ENCODE assay signal across 8 cellular contexts in the genomic region with DNA sequence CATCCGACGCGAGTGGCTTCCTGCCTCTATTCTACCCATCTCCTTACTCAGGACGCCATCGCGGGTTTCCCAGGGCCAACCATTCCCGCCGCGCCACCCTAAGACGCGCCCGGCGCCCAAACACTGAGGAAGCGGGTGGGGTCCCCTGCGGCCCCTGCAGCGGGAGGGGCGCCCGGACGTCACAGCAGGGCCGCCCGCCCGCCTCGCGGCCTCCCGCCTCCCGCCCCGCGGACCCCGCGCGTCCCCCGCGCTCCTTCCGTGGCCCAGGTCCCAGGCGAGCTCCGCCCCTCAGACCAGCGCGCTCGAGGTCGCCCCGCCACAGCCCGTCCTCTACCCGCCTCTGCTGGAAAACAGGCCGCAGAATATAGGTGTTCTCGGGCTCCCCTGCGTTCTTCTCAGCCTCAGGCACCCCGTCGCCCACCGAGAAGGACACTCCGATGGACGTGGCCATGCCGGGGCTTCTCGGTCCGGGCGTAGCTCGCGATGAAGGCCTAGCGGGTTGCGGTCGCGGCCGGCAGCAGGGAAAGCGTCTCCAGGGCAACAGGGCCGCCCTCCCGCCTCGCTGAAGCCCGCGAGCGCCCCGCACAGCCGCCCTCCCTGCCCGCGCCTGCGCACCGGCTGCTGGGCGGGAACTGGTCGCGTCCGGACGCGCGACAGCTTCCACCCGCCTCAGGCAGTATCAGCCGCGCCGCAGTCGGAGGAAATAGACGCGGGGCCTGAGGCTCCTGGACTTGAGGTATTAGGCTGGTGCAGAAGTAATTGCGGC. TPM values are rescaled to one million over a fixed set of nuclear protein-coding genes. Genes with fewer than 3 reads are reported as not detected.
DNase-seq lines count a peak whose midpoint lies in the region; ATAC-seq, FAIRE-seq and TF ChIP-seq lines count a peak whose summit lies in the region.

A gene (minus strand): TSS at position 539 of the 766 bp plus-strand sequence. CDS start 88 bp downstream, at position 451.

- intact Hi-C loops in endothelial cell of umbilical vein (cut with micrococcal nuclease): loop anchor here (1.0 kb wide), 3 partner anchors 31 to 185 kb away; a partner anchor contains a TSS

- dilution Hi-C loops in endothelial cell of umbilical vein (cut with MboI; ENCODE audit: extremely low pct_ligation_motif_present, low sequenced_read_pairs): no loop called here

- H3K27me3 ChIP-seq in HUES48 (ENCODE audit: control insufficient read depth, insufficient read depth, low read length) (no peaks in the 10 kb centered on the region), NT2/D1 (ENCODE audit: insufficient read depth, insufficient read length) (no peaks in the 10 kb centered on the region), endothelial cell of umbilical vein (ENCODE audit: control insufficient read depth in 2 of 2, insufficient read depth in 2 of 2, low read length in 2 of 2) (no peaks in the 10 kb centered on the region), mononuclear cell (ENCODE audit: insufficient read depth, low read length) (no peaks in the 10 kb centered on the region)

- TF ChIP-seq POLR2A in endothelial cell of umbilical vein (IDR thresholded peaks at IDR 0.05; ENCODE audit: low read depth, low read length): peak; percentile 96

- no peaks in the 10 kb centered on the region for H3K9me1 ChIP-seq in endothelial cell of umbilical vein (replicated peaks; ENCODE audit: control insufficient read depth, extremely low read depth, insufficient read depth, low read length)

- H3K36me3 ChIP-seq in HUES48 (ENCODE audit: control insufficient read depth, insufficient read depth, low read length): peaks cover 4% of the 10 kb centered on the region; the same call in 1 of the 2 replicates
- peaks cover 14% of the 10 kb centered on the region for H3K36me3 ChIP-seq in NT2/D1 (ENCODE audit: insufficient read depth, insufficient read length, low read length)
- no peaks in the 10 kb centered on the region for H3K36me3 ChIP-seq in endothelial cell of umbilical vein (ENCODE audit: control insufficient read depth in 2 of 2, extremely low read depth in 1 of 2, insufficient read depth in 2 of 2, low read length in 2 of 2)

- DNase-seq in Caki2 (ENCODE audit: low read depth): peak; percentile 95
- peak; percentile 81 for DNase-seq in NT2/D1 (ENCODE audit: low read depth, low spot score)
- peak; percentile 81 for DNase-seq in activated CD8-positive, alpha-beta memory T cell treated with anti-CD3 and anti-CD28 coated beads, Interleukin-2, amount 50 U/mL, for 4 hours
- DNase-seq in endothelial cell of umbilical vein (ENCODE audit: low read depth, low spot score): peak; percentile 94
- DNase-seq in stimulated activated CD8-positive, alpha-beta memory T cell treated with anti-CD3 and anti-CD28 coated beads, Interleukin-2, amount 100 ng/mL, for 48 hours (ENCODE audit: low read depth in 2 of 2): peak; percentile 79 to 82

- in situ Hi-C loops in Caki2 (cut with HindIII; ENCODE audit: low pct_unique_long_range_greater_than_20kb, low sequenced_read_pairs): no loop called here

- H3K4me2 ChIP-seq in endothelial cell of umbilical vein (ENCODE audit: insufficient read depth, low read length): peak within 1 kb of the TSS; percentile 52

- CTCF ChIA-PET in endothelial cell of umbilical vein (lab: Charles Lee): interaction anchor here (0.8 to 1.4 kb wide), 4 partner anchors 16 to 115 kb away, joined by 3 to 5 read pairs (median 4); a partner anchor contains a TSS

- H3K9me3 ChIP-seq in HUES48 (ENCODE audit: control insufficient read depth, insufficient read depth, low read length): no peaks in the 10 kb centered on the region
- no peaks in the 10 kb centered on the region for H3K9me3 ChIP-seq in NT2/D1 (ENCODE audit: insufficient read depth, low read length)
- H3K9me3 ChIP-seq in endothelial cell of umbilical vein (replicated peaks; ENCODE audit: control insufficient read depth, insufficient read depth, low read length): no peaks in the 10 kb centered on the region
- H3K9me3 ChIP-seq in mononuclear cell (ENCODE audit: low read depth, low read length): no peaks in the 10 kb centered on the region

- H3K79me2 ChIP-seq in endothelial cell of umbilical vein (ENCODE audit: control insufficient read depth, insufficient read depth, low read length): no peaks in the 10 kb centered on the region

- POLR2A ChIA-PET in endothelial cell of umbilical vein (lab: Charles Lee): interaction anchor here (1.1 kb wide), 1 partner anchor 20 kb away, joined by 3 read pairs; no protein-coding TSS in a partner anchor

- H3K4me1 ChIP-seq in HUES48 (ENCODE audit: control insufficient read depth, insufficient read depth, low read length) (no peaks in the 10 kb centered on the region), NT2/D1 (ENCODE audit: insufficient read depth, insufficient read length) (peaks cover 4% of the 10 kb centered on the region), endothelial cell of umbilical vein (ENCODE audit: control insufficient read depth, extremely low read depth, insufficient read depth, low read length) (peaks cover 5% of the 10 kb centered on the region), mononuclear cell (ENCODE audit: insufficient read depth, low read length) (peaks cover 27% of the 10 kb centered on the region)

- H3K4me3 ChIP-seq in HUES48 (ENCODE audit: low read depth, low read length) (peak within 1 kb of the TSS; percentile 92), NT2/D1 (ENCODE audit: insufficient read length, low read depth) (peak within 1 kb of the TSS; percentile 76), endothelial cell of umbilical vein (replicated peaks in 1 of 3; ENCODE audit: insufficient read depth in 1 of 3, low read depth in 1 of 3, low read length in 3 of 3) (peak within 1 kb of the TSS; percentile 48 to 96 (median 53)), mononuclear cell (ENCODE audit: low read length) (peak within 1 kb of the TSS; percentile 81)

- ATAC-seq in GM21381 (IDR thresholded peaks at IDR 0.05; ENCODE audit: unreplicated experiment): peak; percentile 89

- BruUV-seq in endothelial cell of umbilical vein (replicated peaks; lab: Mats Ljungman, UMichigan): no TSS peak

- peak within 1 kb of the TSS; percentile 93 for H2AFZ ChIP-seq in endothelial cell of umbilical vein (ENCODE audit: low read depth, low read length)

- H3K9ac ChIP-seq in HUES48 (ENCODE audit: low read depth, low read length) (peak within 1 kb of the TSS; percentile 55), NT2/D1 (ENCODE audit: insufficient read length, low read depth) (peak within 1 kb of the TSS; percentile 90), endothelial cell of umbilical vein (replicated peaks; ENCODE audit: extremely low read depth, insufficient read depth, low read length) (peak within 1 kb of the TSS; percentile 65)

- no peak for TF ChIP-seq CTCF in endothelial cell of umbilical vein (IDR thresholded peaks at IDR 0.05; ENCODE audit: extremely low read depth in 1 of 2, insufficient read depth in 1 of 2, low read depth in 1 of 2, low read length in 2 of 2)

- FAIRE-seq in endothelial cell of umbilical vein (lab: Jason Lieb, UNC): peak; percentile 86

- H3K27ac ChIP-seq in HUES48 (ENCODE audit: low read depth, low read length) (peak within 1 kb of the TSS; percentile 72), endothelial cell of umbilical vein (ENCODE audit: insufficient read depth, low read depth, low read length) (peak within 1 kb of the TSS; percentile 51)

- no peaks in the 10 kb centered on the region for H4K20me1 ChIP-seq in endothelial cell of umbilical vein (replicated peaks; ENCODE audit: control insufficient read depth, extremely low read depth, insufficient read depth, low read length)

TF ChIP-seq in endothelial cell of umbilical vein, 7 proteins besides CTCF, POLR2A, EP300 and RAD21:
- TF ChIP-seq JUN (IDR thresholded peaks at IDR 0.05; ENCODE audit: borderline replicate concordance, insufficient read depth, insufficient read length, low read depth): no peak
- peak; percentile 94 for TF ChIP-seq POLR2AphosphoS5 (IDR thresholded peaks at IDR 0.05; ENCODE audit: insufficient read depth, low read depth, low read length)
TF ChIP-seq in endothelial cell of umbilical vein: peak in this region for 1.

RNA-seq across cellular contexts. Expression of the gene that starts here (rescaled TPM):
- 5.6 and 28.4 TPM in 2 replicates for total RNA-seq in Caki2 (2014; rRNA removed; shearing (Covaris generic); ENCODE audit: low replicate concordance)
- total RNA-seq in endothelial cell of umbilical vein (13.9 and 14.4 TPM in 2 replicates), mononuclear cell (2.2 TPM)
- polyA plus RNA-seq in endothelial cell of umbilical vein: 9.2 and 11.2 TPM in 2 replicates
- 14.2 and 14.6 TPM in 2 replicates for polyA plus RNA-seq in endothelial cell of umbilical vein (2011; cell fraction: cytosol; rRNA removed)
- polyA plus RNA-seq in endothelial cell of umbilical vein (2011; cell fraction: nucleus; rRNA removed): 6.2 and 8.8 TPM in 2 replicates
- 23.2 and 28.0 TPM in 2 replicates for polyA plus RNA-seq in endothelial cell of umbilical vein (2012)
- polyA minus RNA-seq in endothelial cell of umbilical vein: 1.7 and 2.3 TPM in 2 replicates
- 4.9 TPM for polyA minus RNA-seq in endothelial cell of umbilical vein (2011; cell fraction: cytosol; rRNA and poly(A)+ RNA removed)
- polyA minus RNA-seq in endothelial cell of umbilical vein (2011; cell fraction: nucleus; rRNA and poly(A)+ RNA removed): 3.5 and 3.8 TPM in 2 replicates

Comparison
In these comparisons a context has a peak if more than half of its experiments do, and no peak if none do; other contexts are left out.
1. Peak in every context shown above with its lines: DNase-seq, ATAC-seq, H3K4me3 ChIP-seq and H3K27ac ChIP-seq.